Comparison of ENCODE assay signal across 8 cellular contexts in genomic region chr5:42592401-42592800, GRCh38.
"Had no signal": no experiment of that assay in that cellular context is flagged by ENCODE, and none has a peak within 500 bp of the region (broad histone marks: within the 10 kb centered on the region; RNA-seq: fewer than 3 reads in every experiment).

No MANE protein-coding gene starts in this region.

- H3K4me3 ChIP-seq: GM23248, HAP-1 had no signal

- H3K9ac ChIP-seq: GM23248 had no signal

- H3K9me3 ChIP-seq: HAP-1 had no signal

- H3K4me1 ChIP-seq: HAP-1 had no signal

- DNase-seq: GM23248, GOT3, H7, KG1 had no signal

- FAIRE-seq: HepG2 had no signal

- H3K36me3 ChIP-seq: HAP-1 had no signal

- H2AFZ ChIP-seq: GM23248 had no signal

- H3K27ac ChIP-seq: GM23248, HL-60 had no signal

- ATAC-seq: HCT116, HepG2 had no signal
